In the genomic region with DNA sequence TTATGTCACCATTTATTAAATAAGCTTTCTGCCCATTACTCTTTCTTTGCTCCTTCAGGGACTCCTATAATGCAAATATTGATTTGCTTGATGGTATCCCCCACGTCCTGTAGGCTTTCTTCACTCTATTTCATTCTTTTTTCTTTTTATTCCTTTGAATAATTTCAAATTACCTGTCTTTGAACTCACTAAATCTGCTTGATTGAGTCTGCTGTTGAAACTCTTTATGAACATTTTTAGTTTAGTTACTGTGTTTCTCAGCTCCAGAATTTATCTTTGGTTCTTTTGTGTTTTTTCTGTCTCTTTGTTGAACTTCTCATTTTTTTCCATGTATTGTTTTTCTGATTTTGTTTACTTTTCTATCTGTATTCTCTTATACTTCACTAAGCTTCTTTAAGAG, we compare ENCODE assay signal across 8 cellular contexts.
"Had no signal": no experiment of that assay in that cellular context is flagged by ENCODE, and none has a peak within 500 bp of the region (broad histone marks: within the 10 kb centered on the region; RNA-seq: fewer than 3 reads in every experiment).

No MANE protein-coding gene starts in this region.

- H3K4me2 ChIP-seq: KMS-11 had no signal

- DNase-seq: IMR-90, Karpas-422, KBM-7, KG1 had no signal

- H3K9ac ChIP-seq: KMS-11 had no signal

- FAIRE-seq: HepG2, HTR-8/SVneo had no signal

- ATAC-seq: HepG2 had no signal

- H3K27ac ChIP-seq: HL-60, KMS-11 had no signal
